Comparison of ENCODE assay signal across 14 cellular contexts in the genomic region with DNA sequence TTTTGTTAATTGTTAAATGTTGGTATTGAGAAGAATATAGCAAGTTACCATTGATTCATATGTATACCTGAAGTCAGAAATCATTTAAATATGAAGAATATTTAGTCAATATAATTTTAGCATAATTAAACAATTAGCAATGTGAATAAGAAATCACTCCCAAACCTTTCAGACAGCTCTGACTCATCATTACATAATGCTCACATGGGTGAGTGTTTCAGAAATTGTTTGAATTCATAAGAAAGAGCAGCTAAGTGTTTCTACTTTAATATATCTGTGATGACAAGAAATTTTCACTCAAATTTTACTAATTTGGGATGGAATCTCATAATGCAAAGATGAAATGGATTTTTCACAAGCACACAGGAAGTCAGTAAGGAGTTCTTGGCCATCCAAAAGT. TPM values are rescaled to one million over a fixed set of nuclear protein-coding genes. Genes with fewer than 3 reads are reported as not detected.
A peak's percentile ranks its signal among the peaks of the same experiment; 100 is the strongest.
DNase-seq lines count a peak whose midpoint lies in the region; ATAC-seq and TF ChIP-seq lines count a peak whose summit lies in the region.
"Had no signal": no experiment of that assay in that cellular context is flagged by ENCODE, and none has a peak within 500 bp of the region (broad histone marks: within the 10 kb centered on the region; RNA-seq: fewer than 3 reads in every experiment).

No MANE protein-coding gene starts in this region.

- no peaks in the 10 kb centered on the region for H3K9me3 ChIP-seq in upper lobe of left lung
- H3K9me3 ChIP-seq: lower lobe of right lung, right lobe of liver had no signal

- in situ Hi-C loops in brain microvascular endothelial cell (cut with HindIII; ENCODE audit: low pct_ligation_motif_present, low sequenced_read_pairs): no loop called here

- no peak for TF ChIP-seq POLR2A in NB4 (IDR thresholded peaks at IDR 0.05; ENCODE audit: extremely low read depth, insufficient read length)
- TF ChIP-seq POLR2A in upper lobe of left lung (IDR thresholded peaks at IDR 0.05): no peak

- H3K4me3 ChIP-seq in NB4 (ENCODE audit: low read depth, low read length) (no peak overlapping the region), brain microvascular endothelial cell (ENCODE audit: low read depth, low read length) (no peak overlapping the region), upper lobe of left lung (no peak overlapping the region)
- H3K4me3 ChIP-seq: BLaER1 treated with 17β-estradiol and CSF1 and Interleukin-3, amounts not matched to agents 10 nM and 100 nM; lower lobe of right lung; right lobe of liver had no signal

- H3K4me1 ChIP-seq in upper lobe of left lung: no peaks in the 10 kb centered on the region
- H3K4me1 ChIP-seq: lower lobe of right lung, right lobe of liver had no signal

- no peak for TF ChIP-seq EP300 in upper lobe of left lung (IDR thresholded peaks at IDR 0.05)

- H3K27me3 ChIP-seq in brain microvascular endothelial cell (replicated peaks) (no peaks in the 10 kb centered on the region), upper lobe of left lung (no peaks in the 10 kb centered on the region)
- H3K27me3 ChIP-seq: BLaER1 treated with 17β-estradiol and CSF1 and Interleukin-3, amounts not matched to agents 10 nM and 100 nM; right lobe of liver had no signal

- no peak for ATAC-seq in upper lobe of left lung (ENCODE audit: low FRiP score in 2 of 2)
- ATAC-seq: lower lobe of right lung; right lobe of liver; stimulated activated naive CD8-positive, alpha-beta T cell treated with anti-CD3 and anti-CD28 coated beads, Interleukin-15, amount 100 ng/mL, for 72 hours had no signal

- H3K36me3 ChIP-seq in brain microvascular endothelial cell (replicated peaks) (no peaks in the 10 kb centered on the region), upper lobe of left lung (no peaks in the 10 kb centered on the region)
- H3K36me3 ChIP-seq: BLaER1 treated with 17β-estradiol and CSF1 and Interleukin-3, amounts not matched to agents 10 nM and 100 nM; lower lobe of right lung; right lobe of liver had no signal

- DNase-seq in ELR (ENCODE audit: low read depth): peak; percentile 64
- peak; percentile 45 for DNase-seq in NB4 (ENCODE audit: low read depth)
- DNase-seq in brain microvascular endothelial cell: peak; percentile 25
- DNase-seq in kidney glomerular epithelial cell (lab: John Stamatoyannopoulos, UW): peak; percentile 7
- DNase-seq in stimulated activated CD4-positive, alpha-beta T cell treated with anti-CD3 and anti-CD28 coated beads, Interleukin-2, amount 100 ng/mL, for 24 hours: no peak
- DNase-seq in foreskin melanocyte: no peak
- DNase-seq in NCI-H146 treated with DMSO at 0.1 percent for 48 hours (lab: John Stamatoyannopoulos, UW; ENCODE audit: unreplicated experiment): no peak
- DNase-seq in upper lobe of left lung: no peak
- DNase-seq: lower lobe of right lung; NCI-H1436 treated with DMSO at 0.1 percent for 48 hours; NCI-H510A treated with DMSO at 0.1 percent for 48 hours; right lobe of liver; stimulated activated naive CD8-positive, alpha-beta T cell treated with anti-CD3 and anti-CD28 coated beads, Interleukin-15, amount 100 ng/mL, for 72 hours had no signal

- TF ChIP-seq CTCF in NB4 (IDR thresholded peaks at IDR 0.05; ENCODE audit: low read depth, low read length) (no peak), brain microvascular endothelial cell (IDR thresholded peaks at IDR 0.05; ENCODE audit: low read depth, low read length, missing control alignments) (no peak), upper lobe of left lung (IDR thresholded peaks at IDR 0.05) (no peak)

- no peak overlapping the region for H3K27ac ChIP-seq in brain microvascular endothelial cell
- no peak overlapping the region for H3K27ac ChIP-seq in upper lobe of left lung
- H3K27ac ChIP-seq: BLaER1 treated with 17β-estradiol and CSF1 and Interleukin-3, amounts not matched to agents 10 nM and 100 nM; lower lobe of right lung; right lobe of liver had no signal

RNA-seq across cellular contexts. Expression of gene CDC42SE2, which starts 42.0 kb away (rescaled TPM):
- 10 to 100 TPM; 13.6 to 92.1 (median 36.5) TPM for total RNA-seq in upper lobe of left lung

RNA-seq across cellular contexts. Expression of gene LYRM7, which starts 51.1 kb away (rescaled TPM):
- 1 to 10 TPM; 1.7 to 7.1 (median 4.2) TPM for total RNA-seq in upper lobe of left lung

RNA-seq across cellular contexts. Expression of gene HINT1, which starts 56.8 kb away (rescaled TPM):
- 100 to 1,000 TPM in 4 of 6 donors, 10 to 100 TPM in 2; 75.4 to 172 (median 133) TPM for total RNA-seq in upper lobe of left lung

Comparison
In these comparisons a context has a peak if more than half of its experiments do, and no peak if none do; other contexts are left out.
1. DNase-seq: peak in ELR (single experiment), NB4 (single experiment), brain microvascular endothelial cell (single experiment) and kidney glomerular epithelial cell (single experiment); none in stimulated activated CD4-positive, alpha-beta T cell treated with anti-CD3 and anti-CD28 coated beads, Interleukin-2, amount 100 ng/mL, for 24 hours (0 of 2), foreskin melanocyte (single experiment), NCI-H146 treated with DMSO at 0.1 percent for 48 hours (single experiment) and upper lobe of left lung (0 of 2).